In the genomic region with DNA sequence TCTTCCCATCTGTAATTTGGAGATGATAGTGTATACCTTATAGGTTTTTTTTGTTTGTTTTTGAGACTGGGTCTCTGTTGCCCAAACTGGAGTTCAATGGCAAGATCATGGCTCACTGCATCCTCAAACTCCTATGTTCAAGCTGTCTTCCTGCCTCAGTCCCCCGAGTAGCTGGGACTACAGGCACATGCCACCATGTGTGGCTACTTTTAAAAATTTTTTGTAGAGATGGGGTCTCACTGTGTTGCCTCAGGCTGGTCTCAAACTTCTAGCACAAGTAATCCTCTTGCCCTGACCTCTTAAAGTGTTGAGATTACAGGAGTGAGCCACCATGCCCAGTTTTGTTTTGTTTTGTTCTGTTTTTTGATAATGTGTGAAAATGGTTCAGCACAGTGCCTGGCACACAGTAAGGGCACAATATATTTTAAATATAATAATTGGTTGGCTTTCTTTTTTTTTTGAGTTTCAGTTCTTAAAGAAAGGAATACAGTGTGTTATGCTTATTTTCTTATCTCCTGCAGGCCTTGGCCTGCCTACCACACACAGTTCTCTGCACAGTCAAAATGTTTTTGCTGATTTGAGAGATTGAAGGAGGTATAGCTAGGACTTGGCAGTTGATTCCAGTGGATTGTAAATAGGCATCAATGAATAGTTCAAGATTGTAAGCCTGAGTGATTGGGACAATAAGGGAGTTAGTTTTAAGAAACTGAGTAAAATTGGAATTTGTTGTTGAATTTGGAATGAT, we compare ENCODE assay signal across 15 cellular contexts. TPM values are rescaled to one million over a fixed set of nuclear protein-coding genes. Genes with fewer than 3 reads are reported as not detected.
A peak's percentile ranks its signal among the peaks of the same experiment; 100 is the strongest.
DNase-seq lines count a peak whose midpoint lies in the region; ATAC-seq, FAIRE-seq and TF ChIP-seq lines count a peak whose summit lies in the region.
"Had no signal": no experiment of that assay in that cellular context is flagged by ENCODE, and none has a peak within 500 bp of the region (broad histone marks: within the 10 kb centered on the region; RNA-seq: fewer than 3 reads in every experiment).

No MANE protein-coding gene starts in this region.

- intact Hi-C loops in activated CD4-positive, alpha-beta T cell treated with anti-CD3 and anti-CD28 coated beads, Interleukin-2, amount 10 ng/mL, durations not matched to agents 24 days and 14 days (cut with micrococcal nuclease) = loop anchor here (2.0 kb wide), 2 partner anchors 15 to 27 kb away; no protein-coding TSS in a partner anchor
- intact Hi-C loops in kidney (cut with DNase I) = no loop called here

- H3K27ac ChIP-seq in astrocyte (ENCODE audit: low read depth, low read length) (no peak overlapping the region), neutrophil (peak overlapping the region; percentile 100), kidney (ENCODE audit: low read depth in 2 of 2, low read length in 2 of 2) (no peak overlapping the region)
- H3K27ac ChIP-seq: WERI-Rb-1 had no signal

- H3K4me1 Mint-ChIP-seq in activated CD4-positive, alpha-beta T cell treated with anti-CD3 and anti-CD28 coated beads, Interleukin-2, amount 10 ng/mL, durations not matched to agents 24 days and 14 days = peaks cover 76% of the 10 kb centered on the region
- H3K4me1 Mint-ChIP-seq in astrocyte (ENCODE audit: low read depth, unreplicated experiment) = peaks cover 64% of the 10 kb centered on the region

- no peak overlapping the region for H2AFZ ChIP-seq in astrocyte (ENCODE audit: low read depth, low read length)

- H3K4me3 Mint-ChIP-seq in activated CD4-positive, alpha-beta T cell treated with anti-CD3 and anti-CD28 coated beads, Interleukin-2, amount 10 ng/mL, durations not matched to agents 24 days and 14 days = peak overlapping the region; percentile 94
- peak overlapping the region; percentile 92 for H3K4me3 Mint-ChIP-seq in astrocyte (ENCODE audit: unreplicated experiment)

- FAIRE-seq in astrocyte (lab: Jason Lieb, UNC) (no peak), kidney (lab: Jason Lieb, UNC) (no peak)
- FAIRE-seq: A204.1, G401.6 had no signal

- H3K4me3 ChIP-seq in NB4 (ENCODE audit: low read depth, low read length) (peak overlapping the region; percentile 76), astrocyte (ENCODE audit: insufficient read depth, low read depth, low read length) (no peak overlapping the region), neutrophil (ENCODE audit: low read depth in 1 of 2, low read length in 1 of 2) (peak overlapping the region; percentile 19 to 98), kidney (ENCODE audit: low read length in 2 of 2) (no peak overlapping the region)

- H3K27ac Mint-ChIP-seq in activated CD4-positive, alpha-beta T cell treated with anti-CD3 and anti-CD28 coated beads, Interleukin-2, amount 10 ng/mL, durations not matched to agents 24 days and 14 days = peak overlapping the region; percentile 80
- peak overlapping the region; percentile 21 for H3K27ac Mint-ChIP-seq in astrocyte (ENCODE audit: unreplicated experiment)

- H4K20me1 ChIP-seq in astrocyte (ENCODE audit: insufficient read depth, low read length) = peaks cover 92% of the 10 kb centered on the region

- peak overlapping the region; percentile 86 for H3K4me2 ChIP-seq in astrocyte (ENCODE audit: low read length)

- H3K9ac ChIP-seq in astrocyte (ENCODE audit: low read length) = no peak overlapping the region
- no peak overlapping the region for H3K9ac ChIP-seq in kidney (ENCODE audit: low read length in 2 of 2)

- peaks cover 100% of the 10 kb centered on the region for H3K79me2 ChIP-seq in astrocyte (ENCODE audit: insufficient read depth, low read length)

- H3K4me1 ChIP-seq in astrocyte (ENCODE audit: insufficient read depth, low read length) (peaks cover 42% of the 10 kb centered on the region), neutrophil (ENCODE audit: control insufficient read depth in 1 of 2, insufficient read depth in 1 of 2, low read depth in 1 of 2, low read length in 1 of 2) (peaks cover 95 to 99% of the 10 kb centered on the region in 2 experiments), kidney (ENCODE audit: control insufficient read depth in 1 of 2, insufficient read depth in 1 of 2, low read depth in 1 of 2, low read length in 2 of 2) (peaks cover 13 to 14% of the 10 kb centered on the region in 2 donors)

- peaks cover 67% of the 10 kb centered on the region for H3K36me3 Mint-ChIP-seq in activated CD4-positive, alpha-beta T cell treated with anti-CD3 and anti-CD28 coated beads, Interleukin-2, amount 10 ng/mL, durations not matched to agents 24 days and 14 days (ENCODE audit: low read depth)
- peaks cover 6% of the 10 kb centered on the region for H3K36me3 Mint-ChIP-seq in astrocyte (ENCODE audit: low read depth, unreplicated experiment)

- TF ChIP-seq POLR2A in NB4 (IDR thresholded peaks at IDR 0.05; ENCODE audit: extremely low read depth, insufficient read length) = no peak

- no peak for ATAC-seq in GM18520 (IDR thresholded peaks at IDR 0.05; ENCODE audit: unreplicated experiment)

- H3K9me3 Mint-ChIP-seq in activated CD4-positive, alpha-beta T cell treated with anti-CD3 and anti-CD28 coated beads, Interleukin-2, amount 10 ng/mL, durations not matched to agents 24 days and 14 days = no peaks in the 10 kb centered on the region
- no peaks in the 10 kb centered on the region for H3K9me3 Mint-ChIP-seq in astrocyte (ENCODE audit: unreplicated experiment)

- peaks cover 5% of the 10 kb centered on the region for H3K36me3 ChIP-seq in astrocyte (ENCODE audit: insufficient read depth, low read length)
- peaks cover 11% of the 10 kb centered on the region for H3K36me3 ChIP-seq in neutrophil
- H3K36me3 ChIP-seq in kidney (ENCODE audit: control insufficient read depth in 1 of 2, insufficient read depth in 2 of 2, low read length in 2 of 2) = no peaks in the 10 kb centered on the region
- H3K36me3 ChIP-seq: WERI-Rb-1 had no signal

- no peaks in the 10 kb centered on the region for H3K27me3 Mint-ChIP-seq in activated CD4-positive, alpha-beta T cell treated with anti-CD3 and anti-CD28 coated beads, Interleukin-2, amount 10 ng/mL, durations not matched to agents 24 days and 14 days
- H3K27me3 Mint-ChIP-seq in astrocyte (ENCODE audit: low read depth, unreplicated experiment) = no peaks in the 10 kb centered on the region

- H3K27me3 ChIP-seq in astrocyte (ENCODE audit: insufficient read depth, low read length) (no peaks in the 10 kb centered on the region), neutrophil (no peaks in the 10 kb centered on the region)
- H3K27me3 ChIP-seq: spleen had no signal

- H3K9me3 ChIP-seq in astrocyte (ENCODE audit: insufficient read depth, low read depth, low read length) (no peaks in the 10 kb centered on the region), neutrophil (no peaks in the 10 kb centered on the region), kidney (ENCODE audit: control insufficient read depth in 1 of 2, low read length in 2 of 2) (no peaks in the 10 kb centered on the region)
- H3K9me3 ChIP-seq: spleen had no signal

- peak; percentile 55 for DNase-seq in activated CD4-positive, alpha-beta T cell treated with anti-CD3 and anti-CD28 coated beads, Interleukin-2, amount 10 ng/mL, durations not matched to agents 24 days and 14 days
- no peak for DNase-seq in activated CD4-positive, alpha-beta T cell treated with anti-CD3 and anti-CD28 coated beads, Interleukin-2, amount 50 U/mL, for 4 hours
- no peak for DNase-seq in NB4 (ENCODE audit: low read depth)
- no peak for DNase-seq in astrocyte (ENCODE audit: low read depth)
- no peak for DNase-seq in SW 1271 (lab: John Stamatoyannopoulos, UW)
- no peak for DNase-seq in kidney
- DNase-seq: amniotic stem cell, H7, KBM-7, spleen, WERI-Rb-1 had no signal

- TF ChIP-seq CTCF in NB4 (IDR thresholded peaks at IDR 0.05; ENCODE audit: low read depth, low read length) (no peak), astrocyte (IDR thresholded peaks at IDR 0.05; ENCODE audit: insufficient read depth, low read depth, low read length) (no peak), neutrophil (IDR thresholded peaks at IDR 0.05) (no peak), kidney (IDR thresholded peaks at IDR 0.05; ENCODE audit: borderline replicate concordance, extremely low read depth, insufficient read depth) (no peak)

RNA-seq across cellular contexts. Expression of gene ACTR3, which starts 6.1 kb away (rescaled TPM):
- total RNA-seq in activated CD4-positive, alpha-beta T cell treated with anti-CD3 and anti-CD28 coated beads, Interleukin-2, amount 10 ng/mL, durations not matched to agents 24 days and 14 days = 452 and 460 TPM in 2 replicates
- total RNA-seq in astrocyte = 488 and 495 TPM in 2 replicates
- 265 TPM for total RNA-seq in kidney
- polyA plus RNA-seq in kidney (ENCODE audit: insufficient read depth, low read depth, low replicate concordance) = 69.3 TPM

Comparison
In these comparisons a context has a peak if more than half of its experiments do, and no peak if none do; other contexts are left out.
1. H3K4me3 ChIP-seq: peak in NB4 (single experiment) and neutrophil (2 of 2); none in astrocyte (single experiment) and kidney (0 of 2).